In genomic region chr17:50830994-50831393, GRCh38 we compare ENCODE assay signal across 1 cellular context.
TF ChIP-seq lines count a peak whose summit lies in the region.

No MANE protein-coding gene starts in this region.

TF ChIP-seq in SK-N-SH treated with all-trans-retinoic acid at 6 μM for 48 hours, 23 proteins besides CTCF, POLR2A, EP300 and RAD21 (continued from another document):
- no peak for TF ChIP-seq PATZ1 (CRISPR knock-in tag; IDR thresholded peaks at IDR 0.05; ENCODE audit: borderline replicate concordance)
- no peak for TF ChIP-seq ZFP3 (CRISPR knock-in tag; IDR thresholded peaks at IDR 0.05)
